In the genomic region with DNA sequence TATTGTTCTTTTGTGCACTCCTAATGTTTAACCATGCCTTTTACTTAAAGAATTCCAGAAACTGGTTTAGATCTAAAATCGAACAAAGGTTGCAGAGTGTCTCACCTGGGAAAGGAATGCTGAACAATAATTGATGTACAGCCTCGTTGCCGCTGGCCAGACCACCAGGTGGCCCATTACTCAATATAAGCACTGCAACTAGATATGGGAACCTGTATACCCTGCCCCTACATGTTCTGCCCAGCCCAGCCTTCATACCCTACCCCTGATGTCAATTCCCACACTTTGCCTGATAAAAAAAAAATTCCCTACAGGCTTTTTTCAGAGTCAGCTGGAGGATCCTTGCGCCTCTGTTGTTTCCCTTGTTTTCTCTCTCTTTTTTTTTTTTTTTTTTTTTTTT, we compare ENCODE assay signal across 2 cellular contexts.
TF ChIP-seq lines count a peak whose summit lies in the region.

No MANE protein-coding gene starts in this region.

TF ChIP-seq in A549, 52 proteins besides CTCF, POLR2A, EP300 and RAD21:
- TF ChIP-seq MAX (IDR thresholded peaks at IDR 0.05) (no peak), ZFP36 (IDR thresholded peaks at IDR 0.05; ENCODE audit: borderline replicate concordance, partially characterized antibody) (no peak)
- TF ChIP-seq, protein P1, sequence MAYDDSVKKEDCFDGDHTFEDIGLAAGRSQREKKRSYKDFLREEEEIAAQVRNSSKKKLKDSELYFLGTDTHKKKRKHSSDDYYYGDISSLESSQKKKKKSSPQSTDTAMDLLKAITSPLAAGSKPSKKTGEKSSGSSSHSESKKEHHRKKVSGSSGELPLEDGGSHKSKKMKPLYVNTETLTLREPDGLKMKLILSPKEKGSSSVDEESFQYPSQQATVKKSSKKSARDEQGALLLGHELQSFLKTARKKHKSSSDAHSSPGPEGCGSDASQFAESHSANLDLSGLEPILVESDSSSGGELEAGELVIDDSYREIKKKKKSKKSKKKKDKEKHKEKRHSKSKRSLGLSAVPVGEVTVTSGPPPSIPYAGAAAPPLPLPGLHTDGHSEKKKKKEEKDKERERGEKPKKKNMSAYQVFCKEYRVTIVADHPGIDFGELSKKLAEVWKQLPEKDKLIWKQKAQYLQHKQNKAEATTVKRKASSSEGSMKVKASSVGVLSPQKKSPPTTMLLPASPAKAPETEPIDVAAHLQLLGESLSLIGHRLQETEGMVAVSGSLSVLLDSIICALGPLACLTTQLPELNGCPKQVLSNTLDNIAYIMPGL (CRISPR knock-in tag; IDR thresholded peaks at IDR 0.05; ENCODE audit: borderline replicate concordance), result no peak
TF ChIP-seq in A549: peak in this region for 0.

TF ChIP-seq in K562, 482 proteins besides CTCF, POLR2A, EP300 and RAD21:
- TF ChIP-seq, protein P2, sequence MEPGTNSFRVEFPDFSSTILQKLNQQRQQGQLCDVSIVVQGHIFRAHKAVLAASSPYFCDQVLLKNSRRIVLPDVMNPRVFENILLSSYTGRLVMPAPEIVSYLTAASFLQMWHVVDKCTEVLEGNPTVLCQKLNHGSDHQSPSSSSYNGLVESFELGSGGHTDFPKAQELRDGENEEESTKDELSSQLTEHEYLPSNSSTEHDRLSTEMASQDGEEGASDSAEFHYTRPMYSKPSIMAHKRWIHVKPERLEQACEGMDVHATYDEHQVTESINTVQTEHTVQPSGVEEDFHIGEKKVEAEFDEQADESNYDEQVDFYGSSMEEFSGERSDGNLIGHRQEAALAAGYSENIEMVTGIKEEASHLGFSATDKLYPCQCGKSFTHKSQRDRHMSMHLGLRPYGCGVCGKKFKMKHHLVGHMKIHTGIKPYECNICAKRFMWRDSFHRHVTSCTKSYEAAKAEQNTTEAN (CRISPR knock-in tag; IDR thresholded peaks at IDR 0.05), result no peak
- TF ChIP-seq ARNT (IDR thresholded peaks at IDR 0.05) (no peak), SMAD2 (IDR thresholded peaks at IDR 0.05; ENCODE audit: low read depth, low read length) (no peak), ZNF830 (CRISPR knock-in tag; IDR thresholded peaks at IDR 0.05) (no peak), FOXK2 (conservative IDR thresholded peaks at IDR 0.05 in 1 of 2, IDR thresholded peaks at IDR 0.05 in 1 of 2; ENCODE audit: low read depth in 2 of 2) (no peak), ZNF76 (CRISPR knock-in tag; IDR thresholded peaks at IDR 0.05; ENCODE audit: borderline replicate concordance) (no peak), NCOA6 (IDR thresholded peaks at IDR 0.05) (no peak), RNF2 (IDR thresholded peaks at IDR 0.05) (no peak), ZSCAN32 (CRISPR knock-in tag; IDR thresholded peaks at IDR 0.05) (no peak)
- TF ChIP-seq, protein P3, sequence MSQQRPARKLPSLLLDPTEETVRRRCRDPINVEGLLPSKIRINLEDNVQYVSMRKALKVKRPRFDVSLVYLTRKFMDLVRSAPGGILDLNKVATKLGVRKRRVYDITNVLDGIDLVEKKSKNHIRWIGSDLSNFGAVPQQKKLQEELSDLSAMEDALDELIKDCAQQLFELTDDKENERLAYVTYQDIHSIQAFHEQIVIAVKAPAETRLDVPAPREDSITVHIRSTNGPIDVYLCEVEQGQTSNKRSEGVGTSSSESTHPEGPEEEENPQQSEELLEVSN (IDR thresholded peaks at IDR 0.05; ENCODE audit: borderline replicate concordance in 1 of 2, extremely low read depth in 1 of 2, insufficient read depth in 1 of 2, insufficient read length in 1 of 2, low read depth in 1 of 2, low read length in 1 of 2, poor library complexity in 1 of 2, severe bottlenecking in 1 of 2), result no peak
- TF ChIP-seq, protein P4, sequence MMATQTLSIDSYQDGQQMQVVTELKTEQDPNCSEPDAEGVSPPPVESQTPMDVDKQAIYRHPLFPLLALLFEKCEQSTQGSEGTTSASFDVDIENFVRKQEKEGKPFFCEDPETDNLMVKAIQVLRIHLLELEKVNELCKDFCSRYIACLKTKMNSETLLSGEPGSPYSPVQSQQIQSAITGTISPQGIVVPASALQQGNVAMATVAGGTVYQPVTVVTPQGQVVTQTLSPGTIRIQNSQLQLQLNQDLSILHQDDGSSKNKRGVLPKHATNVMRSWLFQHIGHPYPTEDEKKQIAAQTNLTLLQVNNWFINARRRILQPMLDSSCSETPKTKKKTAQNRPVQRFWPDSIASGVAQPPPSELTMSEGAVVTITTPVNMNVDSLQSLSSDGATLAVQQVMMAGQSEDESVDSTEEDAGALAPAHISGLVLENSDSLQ (IDR thresholded peaks at IDR 0.05), result no peak
- TF ChIP-seq, protein P5, sequence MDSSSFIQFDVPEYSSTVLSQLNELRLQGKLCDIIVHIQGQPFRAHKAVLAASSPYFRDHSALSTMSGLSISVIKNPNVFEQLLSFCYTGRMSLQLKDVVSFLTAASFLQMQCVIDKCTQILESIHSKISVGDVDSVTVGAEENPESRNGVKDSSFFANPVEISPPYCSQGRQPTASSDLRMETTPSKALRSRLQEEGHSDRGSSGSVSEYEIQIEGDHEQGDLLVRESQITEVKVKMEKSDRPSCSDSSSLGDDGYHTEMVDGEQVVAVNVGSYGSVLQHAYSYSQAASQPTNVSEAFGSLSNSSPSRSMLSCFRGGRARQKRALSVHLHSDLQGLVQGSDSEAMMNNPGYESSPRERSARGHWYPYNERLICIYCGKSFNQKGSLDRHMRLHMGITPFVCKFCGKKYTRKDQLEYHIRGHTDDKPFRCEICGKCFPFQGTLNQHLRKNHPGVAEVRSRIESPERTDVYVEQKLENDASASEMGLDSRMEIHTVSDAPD (CRISPR knock-in tag; IDR thresholded peaks at IDR 0.05), result no peak
